In the genomic region with DNA sequence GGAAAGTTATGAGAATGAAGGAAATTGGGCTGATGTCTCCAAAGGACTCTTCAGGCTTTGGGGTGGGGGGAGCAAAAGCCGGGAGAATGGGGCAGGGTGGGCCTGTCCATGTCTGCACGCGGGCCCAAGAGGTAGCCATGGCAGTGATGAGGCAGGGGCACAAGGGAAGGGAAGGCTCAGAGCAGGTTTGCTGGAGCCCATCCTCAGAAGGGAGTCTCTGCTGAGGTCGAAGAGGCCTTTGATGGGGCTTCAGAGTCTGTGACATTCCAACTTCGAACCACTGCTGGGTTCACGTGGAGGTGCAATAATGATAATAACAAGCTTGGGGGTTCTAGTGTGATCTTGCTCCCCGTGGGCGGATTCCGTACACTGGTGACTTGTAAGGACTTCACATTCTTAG, we compare ENCODE assay signal across 27 cellular contexts.
DNase-seq lines count a peak whose midpoint lies in the region; ATAC-seq lines count a peak whose summit lies in the region.
"Had no signal": no experiment of that assay in that cellular context is flagged by ENCODE, and none has a peak within 500 bp of the region (broad histone marks: within the 10 kb centered on the region; RNA-seq: fewer than 3 reads in every experiment).

No MANE protein-coding gene starts in this region.

- H3K9me3 Mint-ChIP-seq in activated T-cell treated with anti-CD3 and anti-CD28 coated beads, Interleukin-2, amount 50 U/mL, for 4 hours: peaks cover 4% of the 10 kb centered on the region
- H3K9me3 Mint-ChIP-seq: IgD-negative memory B cell had no signal

- no peaks in the 10 kb centered on the region for H3K27me3 Mint-ChIP-seq in activated T-cell treated with anti-CD3 and anti-CD28 coated beads, Interleukin-2, amount 50 U/mL, for 4 hours (ENCODE audit: low read depth)
- H3K27me3 Mint-ChIP-seq: activated T-cell treated with anti-CD3 and anti-CD28 coated beads, Interleukin-2, amount 50 U/mL, for 24 hours had no signal

- H3K4me1 ChIP-seq in effector memory CD4-positive, alpha-beta T cell (ENCODE audit: control insufficient read depth, insufficient read depth, low read length, poor library complexity, severe bottlenecking): peaks cover 6% of the 10 kb centered on the region
- H3K4me1 ChIP-seq: body of pancreas, pancreas, Peyer's patch, SJSA1, stomach, thyroid gland, uterus had no signal

- no peaks in the 10 kb centered on the region for H3K36me3 ChIP-seq in effector memory CD4-positive, alpha-beta T cell (ENCODE audit: control insufficient read depth, insufficient read depth, low read length)
- H3K36me3 ChIP-seq: pancreas, Peyer's patch, SJSA1, stomach, thyroid gland, uterus had no signal

- no peak for DNase-seq in activated T-cell treated with anti-CD3 and anti-CD28 coated beads, Interleukin-2, amount 50 U/mL, for 4 hours
- no peak for DNase-seq in activated T-cell treated with anti-CD3 and anti-CD28 coated beads, Interleukin-2, amount 50 U/mL, for 1 hour
- peak; percentile 30 for DNase-seq in stimulated activated CD4-positive, alpha-beta T cell treated with anti-CD3 and anti-CD28 coated beads, Interleukin-15, amount 100 ng/mL, for 24 hours
- DNase-seq in stimulated activated CD4-positive, alpha-beta T cell treated with anti-CD3 and anti-CD28 coated beads, Interleukin-4, amount 100 ng/mL, for 1 hour: no peak
- DNase-seq in effector memory CD4-positive, alpha-beta T cell: no peak
- DNase-seq in SIG-M5 treated with dmso at 0.1 percent for 504 hours (lab: John Stamatoyannopoulos, UW; ENCODE audit: unreplicated experiment) (no peak), HT-29 (ENCODE audit: low spot score) (no peak)
- DNase-seq: activated T-cell treated with anti-CD3 and anti-CD28 coated beads, Interleukin-2, amount 50 U/mL, for 24 hours; AML-193; body of pancreas; cerebellar nuclear complex; dermis blood vessel endothelial cell; NCI-H1694 treated with DMSO at 0.1 percent for 48 hours; NCI-H446; NCI-H748 treated with DMSO at 0.1 percent for 48 hours; Peyer's patch; small intestine; stomach; thyroid gland; uterus had no signal

- H3K27me3 ChIP-seq in effector memory CD4-positive, alpha-beta T cell (replicated peaks; ENCODE audit: control insufficient read depth, insufficient read depth, low read length, poor library complexity, severe bottlenecking): no peaks in the 10 kb centered on the region
- H3K27me3 ChIP-seq: body of pancreas, pancreas, Peyer's patch, SJSA1, thyroid gland, uterus had no signal

- no peaks in the 10 kb centered on the region for H3K36me3 Mint-ChIP-seq in activated T-cell treated with anti-CD3 and anti-CD28 coated beads, Interleukin-2, amount 50 U/mL, for 4 hours (ENCODE audit: insufficient read depth)
- H3K36me3 Mint-ChIP-seq: IgD-negative memory B cell had no signal

- H3K27ac ChIP-seq in effector memory CD4-positive, alpha-beta T cell (ENCODE audit: insufficient read depth, low read length, poor library complexity, severe bottlenecking): no peak overlapping the region
- H3K27ac ChIP-seq: body of pancreas, pancreas, Peyer's patch, SJSA1, stomach, thyroid gland, uterus had no signal

- no peak for ATAC-seq in activated T-cell treated with anti-CD3 and anti-CD28 coated beads, Interleukin-2, amount 50 U/mL, for 4 hours
- ATAC-seq in GM21619 (IDR thresholded peaks at IDR 0.05; ENCODE audit: unreplicated experiment): no peak
- ATAC-seq: body of pancreas, esophagus mucosa, GM12878, pancreas had no signal

- peaks cover 17% of the 10 kb centered on the region for H3K4me1 Mint-ChIP-seq in activated T-cell treated with anti-CD3 and anti-CD28 coated beads, Interleukin-2, amount 50 U/mL, for 4 hours (ENCODE audit: low read depth)

- peaks cover 3% of the 10 kb centered on the region for H3K9me3 ChIP-seq in effector memory CD4-positive, alpha-beta T cell (ENCODE audit: control insufficient read depth, low read length)
- H3K9me3 ChIP-seq: body of pancreas, pancreas, SJSA1, stomach, thyroid gland, uterus had no signal

- H3K4me3 ChIP-seq in effector memory CD4-positive, alpha-beta T cell (ENCODE audit: insufficient read depth, low read depth, low read length, poor library complexity, severe bottlenecking): peak overlapping the region; percentile 3
- H3K4me3 ChIP-seq: body of pancreas, GM12878, lung, pancreas, Peyer's patch, SJSA1, stomach, thyroid gland, uterus had no signal

- H3K4me3 Mint-ChIP-seq in activated T-cell treated with anti-CD3 and anti-CD28 coated beads, Interleukin-2, amount 50 U/mL, for 4 hours: peak overlapping the region; percentile 16
- H3K4me3 Mint-ChIP-seq: activated T-cell treated with anti-CD3 and anti-CD28 coated beads, Interleukin-2, amount 50 U/mL, for 24 hours; IgD-negative memory B cell had no signal
